Comparison of ENCODE assay signal across 8 cellular contexts in genomic region chr1:87629673-87630072, GRCh38.
"Had no signal": no experiment of that assay in that cellular context is flagged by ENCODE, and none has a peak within 500 bp of the region (broad histone marks: within the 10 kb centered on the region; RNA-seq: fewer than 3 reads in every experiment).

No MANE protein-coding gene starts in this region.

- H3K9ac ChIP-seq: GM23248 had no signal

- DNase-seq: GM23248, GOT3, H7, HFFc6, KG1 had no signal

- H3K9me3 ChIP-seq: HAP-1 had no signal

- H3K4me1 ChIP-seq: HAP-1 had no signal

- H3K36me3 ChIP-seq: HAP-1 had no signal

- H3K27ac ChIP-seq: GM23248, HL-60 had no signal

- H2AFZ ChIP-seq: GM23248 had no signal

- H3K4me3 ChIP-seq: GM23248, HAP-1 had no signal

- ATAC-seq: HCT116 had no signal
